1 cellular context compared by ENCODE assay signal in the genomic region with DNA sequence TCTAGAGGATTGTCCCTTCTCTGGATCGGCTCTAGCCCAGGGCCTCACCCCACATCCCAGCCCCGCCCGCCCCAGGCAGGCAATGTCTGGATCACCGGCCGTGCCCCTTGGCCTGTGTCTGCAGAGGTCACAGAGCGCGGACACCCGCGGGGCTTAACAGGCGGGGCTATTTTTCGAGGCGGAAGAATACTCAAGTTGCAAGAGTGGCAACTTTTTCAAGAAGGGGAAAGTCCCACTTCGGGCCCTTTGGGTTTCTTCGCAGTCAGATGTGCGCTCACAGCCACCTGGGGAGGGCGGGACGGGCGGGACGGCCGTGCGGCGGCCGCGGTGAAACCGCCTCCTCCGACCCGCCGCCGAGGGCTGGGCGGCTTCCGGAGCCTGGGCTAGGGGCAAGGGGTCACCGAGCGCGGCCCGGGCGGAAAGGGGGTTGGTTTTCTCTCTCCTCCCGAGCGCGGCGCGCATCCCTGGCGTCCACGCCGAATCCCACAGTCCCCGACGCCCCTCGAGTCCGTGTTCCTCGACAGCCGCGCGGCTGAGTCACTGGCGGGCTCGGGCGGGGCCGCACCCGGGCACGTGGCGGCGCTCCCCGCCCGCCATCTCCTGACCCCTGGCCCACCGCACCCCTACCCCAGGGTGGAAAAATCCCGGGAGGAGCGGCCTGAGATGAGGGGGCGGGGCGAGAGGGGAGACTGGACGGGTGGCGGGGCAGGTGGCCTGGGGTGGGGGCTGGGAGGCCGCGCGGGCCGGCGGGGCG.
TF ChIP-seq lines count a peak whose summit lies in the region.

No MANE protein-coding gene starts in this region.

TF ChIP-seq in HepG2, 621 proteins besides CTCF, POLR2A, EP300 and RAD21 (continued from another document and continues in another):
- TF ChIP-seq ZNF547 (CRISPR knock-in tag; IDR thresholded peaks at IDR 0.05) = no peak
- TF ChIP-seq ZNF703 (CRISPR knock-in tag; IDR thresholded peaks at IDR 0.05; ENCODE audit: borderline replicate concordance) = peak; percentile 65; the same call in 1 of the 2 replicates
- TF ChIP-seq MTF2 (CRISPR knock-in tag; IDR thresholded peaks at IDR 0.05; ENCODE audit: borderline replicate concordance) = no peak
- TF ChIP-seq KLF6 (CRISPR knock-in tag; IDR thresholded peaks at IDR 0.05) = peak; percentile 78; the same call in 1 of the 2 replicates
- TF ChIP-seq, protein P1, sequence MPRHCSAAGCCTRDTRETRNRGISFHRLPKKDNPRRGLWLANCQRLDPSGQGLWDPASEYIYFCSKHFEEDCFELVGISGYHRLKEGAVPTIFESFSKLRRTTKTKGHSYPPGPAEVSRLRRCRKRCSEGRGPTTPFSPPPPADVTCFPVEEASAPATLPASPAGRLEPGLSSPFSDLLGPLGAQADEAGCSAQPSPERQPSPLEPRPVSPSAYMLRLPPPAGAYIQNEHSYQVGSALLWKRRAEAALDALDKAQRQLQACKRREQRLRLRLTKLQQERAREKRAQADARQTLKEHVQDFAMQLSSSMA (CRISPR knock-in tag; IDR thresholded peaks at IDR 0.05) = no peak
- no peak for TF ChIP-seq PHB2 (IDR thresholded peaks at IDR 0.05; ENCODE audit: partially characterized antibody)
- no peak for TF ChIP-seq ZNF660 (CRISPR knock-in tag; IDR thresholded peaks at IDR 0.05; ENCODE audit: borderline replicate concordance, low read depth)
- peak; percentile 89 for TF ChIP-seq ZNF746 (CRISPR knock-in tag; IDR thresholded peaks at IDR 0.05)
- no peak for TF ChIP-seq ZNF670 (CRISPR knock-in tag; IDR thresholded peaks at IDR 0.05; ENCODE audit: borderline replicate concordance)
- TF ChIP-seq, protein P2, sequence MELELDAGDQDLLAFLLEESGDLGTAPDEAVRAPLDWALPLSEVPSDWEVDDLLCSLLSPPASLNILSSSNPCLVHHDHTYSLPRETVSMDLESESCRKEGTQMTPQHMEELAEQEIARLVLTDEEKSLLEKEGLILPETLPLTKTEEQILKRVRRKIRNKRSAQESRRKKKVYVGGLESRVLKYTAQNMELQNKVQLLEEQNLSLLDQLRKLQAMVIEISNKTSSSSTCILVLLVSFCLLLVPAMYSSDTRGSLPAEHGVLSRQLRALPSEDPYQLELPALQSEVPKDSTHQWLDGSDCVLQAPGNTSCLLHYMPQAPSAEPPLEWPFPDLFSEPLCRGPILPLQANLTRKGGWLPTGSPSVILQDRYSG (CRISPR knock-in tag; IDR thresholded peaks at IDR 0.05) = no peak
- TF ChIP-seq, protein P3, sequence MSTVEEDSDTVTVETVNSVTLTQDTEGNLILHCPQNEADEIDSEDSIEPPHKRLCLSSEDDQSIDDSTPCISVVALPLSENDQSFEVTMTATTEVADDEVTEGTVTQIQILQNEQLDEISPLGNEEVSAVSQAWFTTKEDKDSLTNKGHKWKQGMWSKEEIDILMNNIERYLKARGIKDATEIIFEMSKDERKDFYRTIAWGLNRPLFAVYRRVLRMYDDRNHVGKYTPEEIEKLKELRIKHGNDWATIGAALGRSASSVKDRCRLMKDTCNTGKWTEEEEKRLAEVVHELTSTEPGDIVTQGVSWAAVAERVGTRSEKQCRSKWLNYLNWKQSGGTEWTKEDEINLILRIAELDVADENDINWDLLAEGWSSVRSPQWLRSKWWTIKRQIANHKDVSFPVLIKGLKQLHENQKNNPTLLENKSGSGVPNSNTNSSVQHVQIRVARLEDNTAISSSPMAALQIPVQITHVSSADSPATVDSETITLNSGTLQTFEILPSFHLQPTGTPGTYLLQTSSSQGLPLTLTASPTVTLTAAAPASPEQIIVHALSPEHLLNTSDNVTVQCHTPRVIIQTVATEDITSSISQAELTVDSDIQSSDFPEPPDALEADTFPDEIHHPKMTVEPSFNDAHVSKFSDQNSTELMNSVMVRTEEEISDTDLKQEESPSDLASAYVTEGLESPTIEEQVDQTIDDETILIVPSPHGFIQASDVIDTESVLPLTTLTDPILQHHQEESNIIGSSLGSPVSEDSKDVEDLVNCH (CRISPR knock-in tag; IDR thresholded peaks at IDR 0.05) = no peak
- TF ChIP-seq HCFC1 (IDR thresholded peaks at IDR 0.05; ENCODE audit: low read depth, low read length) = no peak
- peak; percentile 84 for TF ChIP-seq TAF15 (IDR thresholded peaks at IDR 0.05; ENCODE audit: low read depth, low read length, poor library complexity, severe bottlenecking)
- TF ChIP-seq, protein P4, sequence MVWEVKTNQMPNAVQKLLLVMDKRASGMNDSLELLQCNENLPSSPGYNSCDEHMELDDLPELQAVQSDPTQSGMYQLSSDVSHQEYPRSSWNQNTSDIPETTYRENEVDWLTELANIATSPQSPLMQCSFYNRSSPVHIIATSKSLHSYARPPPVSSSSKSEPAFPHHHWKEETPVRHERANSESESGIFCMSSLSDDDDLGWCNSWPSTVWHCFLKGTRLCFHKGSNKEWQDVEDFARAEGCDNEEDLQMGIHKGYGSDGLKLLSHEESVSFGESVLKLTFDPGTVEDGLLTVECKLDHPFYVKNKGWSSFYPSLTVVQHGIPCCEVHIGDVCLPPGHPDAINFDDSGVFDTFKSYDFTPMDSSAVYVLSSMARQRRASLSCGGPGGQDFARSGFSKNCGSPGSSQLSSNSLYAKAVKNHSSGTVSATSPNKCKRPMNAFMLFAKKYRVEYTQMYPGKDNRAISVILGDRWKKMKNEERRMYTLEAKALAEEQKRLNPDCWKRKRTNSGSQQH (CRISPR knock-in tag; IDR thresholded peaks at IDR 0.05; ENCODE audit: low read depth) = no peak
- no peak for TF ChIP-seq SOX13 (IDR thresholded peaks at IDR 0.05)
- 0 out of 4 replicates have a peak, but pooled peaks of 1 of the 2 experiments have one; percentile 9 for TF ChIP-seq SOX13 (CRISPR knock-in tag; conservative IDR thresholded peaks at IDR 0.05 in 1 of 2, IDR thresholded peaks at IDR 0.05 in 1 of 2)
- peak; percentile 65 for TF ChIP-seq YY1 (IDR thresholded peaks at IDR 0.05; ENCODE audit: insufficient read depth, insufficient replicate concordance, low read depth, low read length)
- TF ChIP-seq, protein P5, sequence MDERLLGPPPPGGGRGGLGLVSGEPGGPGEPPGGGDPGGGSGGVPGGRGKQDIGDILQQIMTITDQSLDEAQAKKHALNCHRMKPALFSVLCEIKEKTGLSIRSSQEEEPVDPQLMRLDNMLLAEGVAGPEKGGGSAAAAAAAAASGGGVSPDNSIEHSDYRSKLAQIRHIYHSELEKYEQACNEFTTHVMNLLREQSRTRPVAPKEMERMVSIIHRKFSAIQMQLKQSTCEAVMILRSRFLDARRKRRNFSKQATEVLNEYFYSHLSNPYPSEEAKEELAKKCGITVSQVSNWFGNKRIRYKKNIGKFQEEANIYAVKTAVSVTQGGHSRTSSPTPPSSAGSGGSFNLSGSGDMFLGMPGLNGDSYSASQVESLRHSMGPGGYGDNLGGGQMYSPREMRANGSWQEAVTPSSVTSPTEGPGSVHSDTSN (CRISPR knock-in tag; IDR thresholded peaks at IDR 0.05) = no peak
- no peak for TF ChIP-seq ZNF570 (CRISPR knock-in tag; IDR thresholded peaks at IDR 0.05; ENCODE audit: borderline replicate concordance)
- peak; percentile 69 for TF ChIP-seq ESRRA (CRISPR knock-in tag; IDR thresholded peaks at IDR 0.05; ENCODE audit: low read depth)
- TF ChIP-seq EZH2 (conservative IDR thresholded peaks at IDR 0.05; ENCODE audit: low read depth, low read length) = no peak
- TF ChIP-seq HNRNPLL (IDR thresholded peaks at IDR 0.05; ENCODE audit: low read depth, low read length, poor library complexity, severe bottlenecking) = no peak
- TF ChIP-seq, protein P6, sequence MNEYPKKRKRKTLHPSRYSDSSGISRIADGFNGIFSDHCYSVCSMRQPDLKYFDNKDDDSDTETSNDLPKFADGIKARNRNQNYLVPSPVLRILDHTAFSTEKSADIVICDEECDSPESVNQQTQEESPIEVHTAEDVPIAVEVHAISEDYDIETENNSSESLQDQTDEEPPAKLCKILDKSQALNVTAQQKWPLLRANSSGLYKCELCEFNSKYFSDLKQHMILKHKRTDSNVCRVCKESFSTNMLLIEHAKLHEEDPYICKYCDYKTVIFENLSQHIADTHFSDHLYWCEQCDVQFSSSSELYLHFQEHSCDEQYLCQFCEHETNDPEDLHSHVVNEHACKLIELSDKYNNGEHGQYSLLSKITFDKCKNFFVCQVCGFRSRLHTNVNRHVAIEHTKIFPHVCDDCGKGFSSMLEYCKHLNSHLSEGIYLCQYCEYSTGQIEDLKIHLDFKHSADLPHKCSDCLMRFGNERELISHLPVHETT (CRISPR knock-in tag; conservative IDR thresholded peaks at IDR 0.05) = peak; percentile 77; the same call in 1 of the 2 replicates
- no peak for TF ChIP-seq ZNF317 (CRISPR knock-in tag; IDR thresholded peaks at IDR 0.05)
- TF ChIP-seq ZNF839 (CRISPR knock-in tag; IDR thresholded peaks at IDR 0.05; ENCODE audit: borderline replicate concordance) = no peak
- TF ChIP-seq ZNF12 (CRISPR knock-in tag; IDR thresholded peaks at IDR 0.05) = 0 out of 2 replicates have a peak, but pooled peaks have one; percentile 19
- TF ChIP-seq ZBTB7B (CRISPR knock-in tag; IDR thresholded peaks at IDR 0.05) = peak; percentile 79; the same call in 1 of the 2 replicates
- TF ChIP-seq SRF (IDR thresholded peaks at IDR 0.05; ENCODE audit: low read depth, low read length) = no peak
- TF ChIP-seq RXRB (CRISPR knock-in tag; IDR thresholded peaks at IDR 0.05; ENCODE audit: borderline replicate concordance) = peak; percentile 84
- no peak for TF ChIP-seq TCF7 (IDR thresholded peaks at IDR 0.05; ENCODE audit: low read depth)
- 0 out of 2 replicates have a peak, but pooled peaks have one; percentile 69 for TF ChIP-seq ZNF138 (CRISPR knock-in tag; IDR thresholded peaks at IDR 0.05; ENCODE audit: low read depth)
- TF ChIP-seq, protein P7, sequence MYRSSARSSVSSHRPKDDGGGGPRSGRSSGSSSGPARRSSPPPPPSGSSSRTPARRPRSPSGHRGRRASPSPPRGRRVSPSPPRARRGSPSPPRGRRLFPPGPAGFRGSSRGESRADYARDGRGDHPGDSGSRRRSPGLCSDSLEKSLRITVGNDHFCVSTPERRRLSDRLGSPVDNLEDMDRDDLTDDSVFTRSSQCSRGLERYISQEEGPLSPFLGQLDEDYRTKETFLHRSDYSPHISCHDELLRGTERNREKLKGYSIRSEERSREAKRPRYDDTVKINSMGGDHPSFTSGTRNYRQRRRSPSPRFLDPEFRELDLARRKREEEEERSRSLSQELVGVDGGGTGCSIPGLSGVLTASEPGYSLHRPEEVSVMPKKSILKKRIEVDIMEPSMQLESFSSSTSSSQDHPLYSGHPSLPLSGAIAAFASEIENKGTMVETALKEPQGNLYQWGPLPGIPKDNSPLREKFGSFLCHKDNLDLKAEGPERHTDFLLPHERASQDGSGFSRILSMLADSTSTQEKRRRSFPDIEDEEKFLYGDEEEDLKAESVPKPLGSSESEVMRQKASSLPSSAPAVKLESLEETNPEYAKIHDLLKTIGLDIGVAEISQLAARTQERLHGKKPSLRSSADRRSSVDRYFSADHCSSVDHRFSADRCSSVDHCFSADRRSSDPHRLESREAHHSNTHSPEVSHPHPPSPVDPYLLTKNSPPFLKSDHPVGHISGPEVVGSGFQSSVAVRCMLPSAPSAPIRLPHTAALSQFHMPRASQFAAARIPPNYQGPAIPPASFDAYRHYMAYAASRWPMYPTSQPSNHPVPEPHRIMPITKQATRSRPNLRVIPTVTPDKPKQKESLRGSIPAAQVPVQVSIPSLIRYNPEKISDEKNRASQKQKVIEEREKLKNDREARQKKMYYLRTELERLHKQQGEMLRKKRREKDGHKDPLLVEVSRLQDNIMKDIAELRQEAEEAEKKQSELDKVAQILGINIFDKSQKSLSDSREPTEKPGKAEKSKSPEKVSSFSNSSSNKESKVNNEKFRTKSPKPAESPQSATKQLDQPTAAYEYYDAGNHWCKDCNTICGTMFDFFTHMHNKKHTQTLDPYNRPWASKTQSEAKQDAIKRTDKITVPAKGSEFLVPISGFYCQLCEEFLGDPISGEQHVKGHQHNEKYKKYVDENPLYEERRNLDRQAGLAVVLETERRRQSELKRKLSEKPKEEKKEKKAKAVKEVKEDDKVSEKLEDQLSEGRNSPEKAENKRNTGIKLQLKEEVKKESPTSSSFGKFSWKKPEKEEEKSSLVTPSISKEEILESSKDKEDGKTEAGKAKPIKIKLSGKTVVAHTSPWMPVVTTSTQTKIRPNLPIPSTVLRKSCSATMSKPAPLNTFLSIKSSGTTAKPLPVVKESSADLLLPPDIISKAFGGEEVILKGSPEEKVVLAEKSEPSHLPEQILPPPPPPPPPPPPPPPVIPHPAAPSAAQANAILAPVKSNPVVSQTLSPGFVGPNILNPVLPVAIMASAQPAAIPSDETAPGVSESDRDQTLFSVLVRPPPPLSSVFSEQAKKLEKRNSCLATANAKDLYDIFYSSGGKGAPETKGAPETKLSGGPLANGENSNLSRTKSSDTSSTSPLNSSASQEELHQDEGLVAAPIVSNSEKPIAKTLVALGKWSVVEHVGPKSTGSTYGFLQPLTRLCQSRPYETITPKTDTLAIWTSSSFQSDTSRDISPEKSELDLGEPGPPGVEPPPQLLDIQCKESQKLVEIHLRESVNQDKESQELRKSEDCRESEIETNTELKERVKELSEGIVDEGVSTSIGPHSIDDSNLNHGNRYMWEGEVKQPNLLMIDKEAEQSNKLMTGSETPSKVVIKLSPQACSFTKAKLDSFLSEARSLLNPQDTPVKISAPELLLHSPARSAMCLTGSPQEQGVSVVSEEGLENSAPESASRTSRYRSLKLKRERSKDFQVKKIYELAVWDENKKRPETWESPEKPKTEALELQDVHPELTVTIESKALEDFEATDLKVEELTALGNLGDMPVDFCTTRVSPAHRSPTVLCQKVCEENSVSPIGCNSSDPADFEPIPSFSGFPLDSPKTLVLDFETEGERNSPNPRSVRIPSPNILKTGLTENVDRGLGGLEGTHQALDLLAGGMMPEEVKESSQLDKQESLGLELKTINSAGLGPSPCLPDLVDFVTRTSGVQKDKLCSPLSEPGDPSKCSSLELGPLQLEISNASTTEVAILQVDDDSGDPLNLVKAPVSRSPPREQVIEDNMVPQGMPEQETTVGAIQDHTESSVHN (CRISPR knock-in tag; IDR thresholded peaks at IDR 0.05) = no peak
- TF ChIP-seq PLRG1 (conservative IDR thresholded peaks at IDR 0.05) = no peak
- TF ChIP-seq HIVEP1 (CRISPR knock-in tag; IDR thresholded peaks at IDR 0.05) = no peak
- no peak for TF ChIP-seq ZNF781 (CRISPR knock-in tag; IDR thresholded peaks at IDR 0.05; ENCODE audit: borderline replicate concordance, not compliant biosample characterization)
